Comparison of ENCODE assay signal across 1 cellular context in genomic region chr20:35478804-35479472, GRCh38.
A peak's percentile ranks its signal among the peaks of the same experiment; 100 is the strongest.
TF ChIP-seq lines count a peak whose summit lies in the region.

No MANE protein-coding gene starts in this region.

TF ChIP-seq in HepG2, 621 proteins besides CTCF, POLR2A, EP300 and RAD21 (continued from another document and continues in another):
- TF ChIP-seq ZNF556 (CRISPR knock-in tag; IDR thresholded peaks at IDR 0.05; ENCODE audit: borderline replicate concordance) (no peak), SIN3A (IDR thresholded peaks at IDR 0.05; ENCODE audit: borderline replicate concordance, low read depth, low read length) (no peak), ARNT2 (CRISPR knock-in tag; IDR thresholded peaks at IDR 0.05; ENCODE audit: low read depth) (no peak; the same call in 1 of the 2 replicates), GZF1 (CRISPR knock-in tag; IDR thresholded peaks at IDR 0.05) (no peak), ZNF703 (CRISPR knock-in tag; IDR thresholded peaks at IDR 0.05; ENCODE audit: borderline replicate concordance) (no peak), RFXANK (CRISPR knock-in tag; IDR thresholded peaks at IDR 0.05) (no peak), ZNF839 (CRISPR knock-in tag; IDR thresholded peaks at IDR 0.05; ENCODE audit: borderline replicate concordance) (0 out of 2 replicates have a peak, but pooled peaks have one; percentile 37), SP5 (CRISPR knock-in tag; IDR thresholded peaks at IDR 0.05; ENCODE audit: borderline replicate concordance, low read depth) (no peak), HOXA7 (CRISPR knock-in tag; IDR thresholded peaks at IDR 0.05) (no peak), ZNF777 (CRISPR knock-in tag; IDR thresholded peaks at IDR 0.05) (no peak), GFI1 (CRISPR knock-in tag; IDR thresholded peaks at IDR 0.05; ENCODE audit: borderline replicate concordance) (no peak), REPIN1 (CRISPR knock-in tag; IDR thresholded peaks at IDR 0.05; ENCODE audit: borderline replicate concordance, low read depth) (peak; percentile 83), THAP11 (CRISPR knock-in tag; IDR thresholded peaks at IDR 0.05) (no peak), SMARCE1 (IDR thresholded peaks at IDR 0.05; ENCODE audit: borderline replicate concordance) (no peak), ZSCAN25 (CRISPR knock-in tag; IDR thresholded peaks at IDR 0.05) (no peak), ZNF280B (CRISPR knock-in tag; IDR thresholded peaks at IDR 0.05; ENCODE audit: borderline replicate concordance) (peak; percentile 70; the same call in 1 of the 2 replicates), PHB2 (IDR thresholded peaks at IDR 0.05; ENCODE audit: partially characterized antibody) (no peak), ZSCAN12 (CRISPR knock-in tag; IDR thresholded peaks at IDR 0.05) (no peak), SRY (CRISPR knock-in tag; IDR thresholded peaks at IDR 0.05) (no peak), ZNF264 (CRISPR knock-in tag; IDR thresholded peaks at IDR 0.05) (no peak), ZFY (CRISPR knock-in tag; IDR thresholded peaks at IDR 0.05) (no peak), CENPX (CRISPR knock-in tag; IDR thresholded peaks at IDR 0.05) (no peak), KLF12 (CRISPR knock-in tag; IDR thresholded peaks at IDR 0.05; ENCODE audit: borderline replicate concordance) (no peak), ZNF484 (CRISPR knock-in tag; IDR thresholded peaks at IDR 0.05; ENCODE audit: borderline replicate concordance, low read depth) (no peak), JUNB (CRISPR knock-in tag; IDR thresholded peaks at IDR 0.05; ENCODE audit: borderline replicate concordance) (no peak), MYC (CRISPR knock-in tag; IDR thresholded peaks at IDR 0.05; ENCODE audit: borderline replicate concordance) (peak; percentile 74; the same call in 1 of the 2 replicates), SATB2 (CRISPR knock-in tag; IDR thresholded peaks at IDR 0.05) (0 out of 2 replicates have a peak, but pooled peaks have one; percentile 9), ARNT (IDR thresholded peaks at IDR 0.05) (no peak), FOXK2 (IDR thresholded peaks at IDR 0.05) (no peak), ZNF180 (CRISPR knock-in tag; IDR thresholded peaks at IDR 0.05; ENCODE audit: borderline replicate concordance, low read depth) (no peak)
- TF ChIP-seq, protein P1, sequence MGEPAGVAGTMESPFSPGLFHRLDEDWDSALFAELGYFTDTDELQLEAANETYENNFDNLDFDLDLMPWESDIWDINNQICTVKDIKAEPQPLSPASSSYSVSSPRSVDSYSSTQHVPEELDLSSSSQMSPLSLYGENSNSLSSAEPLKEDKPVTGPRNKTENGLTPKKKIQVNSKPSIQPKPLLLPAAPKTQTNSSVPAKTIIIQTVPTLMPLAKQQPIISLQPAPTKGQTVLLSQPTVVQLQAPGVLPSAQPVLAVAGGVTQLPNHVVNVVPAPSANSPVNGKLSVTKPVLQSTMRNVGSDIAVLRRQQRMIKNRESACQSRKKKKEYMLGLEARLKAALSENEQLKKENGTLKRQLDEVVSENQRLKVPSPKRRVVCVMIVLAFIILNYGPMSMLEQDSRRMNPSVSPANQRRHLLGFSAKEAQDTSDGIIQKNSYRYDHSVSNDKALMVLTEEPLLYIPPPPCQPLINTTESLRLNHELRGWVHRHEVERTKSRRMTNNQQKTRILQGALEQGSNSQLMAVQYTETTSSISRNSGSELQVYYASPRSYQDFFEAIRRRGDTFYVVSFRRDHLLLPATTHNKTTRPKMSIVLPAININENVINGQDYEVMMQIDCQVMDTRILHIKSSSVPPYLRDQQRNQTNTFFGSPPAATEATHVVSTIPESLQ (CRISPR knock-in tag; conservative IDR thresholded peaks at IDR 0.05) = no peak
- TF ChIP-seq, protein P2, sequence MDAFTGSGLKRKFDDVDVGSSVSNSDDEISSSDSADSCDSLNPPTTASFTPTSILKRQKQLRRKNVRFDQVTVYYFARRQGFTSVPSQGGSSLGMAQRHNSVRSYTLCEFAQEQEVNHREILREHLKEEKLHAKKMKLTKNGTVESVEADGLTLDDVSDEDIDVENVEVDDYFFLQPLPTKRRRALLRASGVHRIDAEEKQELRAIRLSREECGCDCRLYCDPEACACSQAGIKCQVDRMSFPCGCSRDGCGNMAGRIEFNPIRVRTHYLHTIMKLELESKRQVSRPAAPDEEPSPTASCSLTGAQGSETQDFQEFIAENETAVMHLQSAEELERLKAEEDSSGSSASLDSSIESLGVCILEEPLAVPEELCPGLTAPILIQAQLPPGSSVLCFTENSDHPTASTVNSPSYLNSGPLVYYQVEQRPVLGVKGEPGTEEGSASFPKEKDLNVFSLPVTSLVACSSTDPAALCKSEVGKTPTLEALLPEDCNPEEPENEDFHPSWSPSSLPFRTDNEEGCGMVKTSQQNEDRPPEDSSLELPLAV (CRISPR knock-in tag; conservative IDR thresholded peaks at IDR 0.05; ENCODE audit: low read depth) = no peak
- TF ChIP-seq, protein P3, sequence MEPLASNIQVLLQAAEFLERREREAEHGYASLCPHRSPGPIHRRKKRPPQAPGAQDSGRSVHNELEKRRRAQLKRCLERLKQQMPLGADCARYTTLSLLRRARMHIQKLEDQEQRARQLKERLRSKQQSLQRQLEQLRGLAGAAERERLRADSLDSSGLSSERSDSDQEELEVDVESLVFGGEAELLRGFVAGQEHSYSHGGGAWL (CRISPR knock-in tag; IDR thresholded peaks at IDR 0.05) = no peak
- TF ChIP-seq, protein P4, sequence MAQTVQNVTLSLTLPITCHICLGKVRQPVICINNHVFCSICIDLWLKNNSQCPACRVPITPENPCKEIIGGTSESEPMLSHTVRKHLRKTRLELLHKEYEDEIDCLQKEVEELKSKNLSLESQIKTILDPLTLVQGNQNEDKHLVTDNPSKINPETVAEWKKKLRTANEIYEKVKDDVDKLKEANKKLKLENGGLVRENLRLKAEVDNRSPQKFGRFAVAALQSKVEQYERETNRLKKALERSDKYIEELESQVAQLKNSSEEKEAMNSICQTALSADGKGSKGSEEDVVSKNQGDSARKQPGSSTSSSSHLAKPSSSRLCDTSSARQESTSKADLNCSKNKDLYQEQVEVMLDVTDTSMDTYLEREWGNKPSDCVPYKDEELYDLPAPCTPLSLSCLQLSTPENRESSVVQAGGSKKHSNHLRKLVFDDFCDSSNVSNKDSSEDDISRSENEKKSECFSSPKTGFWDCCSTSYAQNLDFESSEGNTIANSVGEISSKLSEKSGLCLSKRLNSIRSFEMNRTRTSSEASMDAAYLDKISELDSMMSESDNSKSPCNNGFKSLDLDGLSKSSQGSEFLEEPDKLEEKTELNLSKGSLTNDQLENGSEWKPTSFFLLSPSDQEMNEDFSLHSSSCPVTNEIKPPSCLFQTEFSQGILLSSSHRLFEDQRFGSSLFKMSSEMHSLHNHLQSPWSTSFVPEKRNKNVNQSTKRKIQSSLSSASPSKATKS (CRISPR knock-in tag; IDR thresholded peaks at IDR 0.05) = no peak
- TF ChIP-seq, protein P5, sequence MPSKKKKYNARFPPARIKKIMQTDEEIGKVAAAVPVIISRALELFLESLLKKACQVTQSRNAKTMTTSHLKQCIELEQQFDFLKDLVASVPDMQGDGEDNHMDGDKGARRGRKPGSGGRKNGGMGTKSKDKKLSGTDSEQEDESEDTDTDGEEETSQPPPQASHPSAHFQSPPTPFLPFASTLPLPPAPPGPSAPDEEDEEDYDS (CRISPR knock-in tag; IDR thresholded peaks at IDR 0.05) = no peak
- TF ChIP-seq, protein P6, sequence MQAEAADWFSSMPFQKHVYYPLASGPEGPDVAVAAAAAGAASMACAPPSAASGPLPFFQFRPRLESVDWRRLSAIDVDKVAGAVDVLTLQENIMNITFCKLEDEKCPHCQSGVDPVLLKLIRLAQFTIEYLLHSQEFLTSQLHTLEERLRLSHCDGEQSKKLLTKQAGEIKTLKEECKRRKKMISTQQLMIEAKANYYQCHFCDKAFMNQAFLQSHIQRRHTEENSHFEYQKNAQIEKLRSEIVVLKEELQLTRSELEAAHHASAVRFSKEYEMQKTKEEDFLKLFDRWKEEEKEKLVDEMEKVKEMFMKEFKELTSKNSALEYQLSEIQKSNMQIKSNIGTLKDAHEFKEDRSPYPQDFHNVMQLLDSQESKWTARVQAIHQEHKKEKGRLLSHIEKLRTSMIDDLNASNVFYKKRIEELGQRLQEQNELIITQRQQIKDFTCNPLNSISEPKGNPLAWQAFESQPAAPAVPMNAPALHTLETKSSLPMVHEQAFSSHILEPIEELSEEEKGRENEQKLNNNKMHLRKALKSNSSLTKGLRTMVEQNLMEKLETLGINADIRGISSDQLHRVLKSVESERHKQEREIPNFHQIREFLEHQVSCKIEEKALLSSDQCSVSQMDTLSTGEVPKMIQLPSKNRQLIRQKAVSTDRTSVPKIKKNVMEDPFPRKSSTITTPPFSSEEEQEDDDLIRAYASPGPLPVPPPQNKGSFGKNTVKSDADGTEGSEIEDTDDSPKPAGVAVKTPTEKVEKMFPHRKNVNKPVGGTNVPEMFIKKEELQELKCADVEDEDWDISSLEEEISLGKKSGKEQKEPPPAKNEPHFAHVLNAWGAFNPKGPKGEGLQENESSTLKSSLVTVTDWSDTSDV (CRISPR knock-in tag; IDR thresholded peaks at IDR 0.05) = 0 out of 2 replicates have a peak, but pooled peaks have one; percentile 50
- TF ChIP-seq, protein P7, sequence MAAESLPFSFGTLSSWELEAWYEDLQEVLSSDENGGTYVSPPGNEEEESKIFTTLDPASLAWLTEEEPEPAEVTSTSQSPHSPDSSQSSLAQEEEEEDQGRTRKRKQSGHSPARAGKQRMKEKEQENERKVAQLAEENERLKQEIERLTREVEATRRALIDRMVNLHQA (CRISPR knock-in tag; IDR thresholded peaks at IDR 0.05) = no peak
- TF ChIP-seq, protein P8, sequence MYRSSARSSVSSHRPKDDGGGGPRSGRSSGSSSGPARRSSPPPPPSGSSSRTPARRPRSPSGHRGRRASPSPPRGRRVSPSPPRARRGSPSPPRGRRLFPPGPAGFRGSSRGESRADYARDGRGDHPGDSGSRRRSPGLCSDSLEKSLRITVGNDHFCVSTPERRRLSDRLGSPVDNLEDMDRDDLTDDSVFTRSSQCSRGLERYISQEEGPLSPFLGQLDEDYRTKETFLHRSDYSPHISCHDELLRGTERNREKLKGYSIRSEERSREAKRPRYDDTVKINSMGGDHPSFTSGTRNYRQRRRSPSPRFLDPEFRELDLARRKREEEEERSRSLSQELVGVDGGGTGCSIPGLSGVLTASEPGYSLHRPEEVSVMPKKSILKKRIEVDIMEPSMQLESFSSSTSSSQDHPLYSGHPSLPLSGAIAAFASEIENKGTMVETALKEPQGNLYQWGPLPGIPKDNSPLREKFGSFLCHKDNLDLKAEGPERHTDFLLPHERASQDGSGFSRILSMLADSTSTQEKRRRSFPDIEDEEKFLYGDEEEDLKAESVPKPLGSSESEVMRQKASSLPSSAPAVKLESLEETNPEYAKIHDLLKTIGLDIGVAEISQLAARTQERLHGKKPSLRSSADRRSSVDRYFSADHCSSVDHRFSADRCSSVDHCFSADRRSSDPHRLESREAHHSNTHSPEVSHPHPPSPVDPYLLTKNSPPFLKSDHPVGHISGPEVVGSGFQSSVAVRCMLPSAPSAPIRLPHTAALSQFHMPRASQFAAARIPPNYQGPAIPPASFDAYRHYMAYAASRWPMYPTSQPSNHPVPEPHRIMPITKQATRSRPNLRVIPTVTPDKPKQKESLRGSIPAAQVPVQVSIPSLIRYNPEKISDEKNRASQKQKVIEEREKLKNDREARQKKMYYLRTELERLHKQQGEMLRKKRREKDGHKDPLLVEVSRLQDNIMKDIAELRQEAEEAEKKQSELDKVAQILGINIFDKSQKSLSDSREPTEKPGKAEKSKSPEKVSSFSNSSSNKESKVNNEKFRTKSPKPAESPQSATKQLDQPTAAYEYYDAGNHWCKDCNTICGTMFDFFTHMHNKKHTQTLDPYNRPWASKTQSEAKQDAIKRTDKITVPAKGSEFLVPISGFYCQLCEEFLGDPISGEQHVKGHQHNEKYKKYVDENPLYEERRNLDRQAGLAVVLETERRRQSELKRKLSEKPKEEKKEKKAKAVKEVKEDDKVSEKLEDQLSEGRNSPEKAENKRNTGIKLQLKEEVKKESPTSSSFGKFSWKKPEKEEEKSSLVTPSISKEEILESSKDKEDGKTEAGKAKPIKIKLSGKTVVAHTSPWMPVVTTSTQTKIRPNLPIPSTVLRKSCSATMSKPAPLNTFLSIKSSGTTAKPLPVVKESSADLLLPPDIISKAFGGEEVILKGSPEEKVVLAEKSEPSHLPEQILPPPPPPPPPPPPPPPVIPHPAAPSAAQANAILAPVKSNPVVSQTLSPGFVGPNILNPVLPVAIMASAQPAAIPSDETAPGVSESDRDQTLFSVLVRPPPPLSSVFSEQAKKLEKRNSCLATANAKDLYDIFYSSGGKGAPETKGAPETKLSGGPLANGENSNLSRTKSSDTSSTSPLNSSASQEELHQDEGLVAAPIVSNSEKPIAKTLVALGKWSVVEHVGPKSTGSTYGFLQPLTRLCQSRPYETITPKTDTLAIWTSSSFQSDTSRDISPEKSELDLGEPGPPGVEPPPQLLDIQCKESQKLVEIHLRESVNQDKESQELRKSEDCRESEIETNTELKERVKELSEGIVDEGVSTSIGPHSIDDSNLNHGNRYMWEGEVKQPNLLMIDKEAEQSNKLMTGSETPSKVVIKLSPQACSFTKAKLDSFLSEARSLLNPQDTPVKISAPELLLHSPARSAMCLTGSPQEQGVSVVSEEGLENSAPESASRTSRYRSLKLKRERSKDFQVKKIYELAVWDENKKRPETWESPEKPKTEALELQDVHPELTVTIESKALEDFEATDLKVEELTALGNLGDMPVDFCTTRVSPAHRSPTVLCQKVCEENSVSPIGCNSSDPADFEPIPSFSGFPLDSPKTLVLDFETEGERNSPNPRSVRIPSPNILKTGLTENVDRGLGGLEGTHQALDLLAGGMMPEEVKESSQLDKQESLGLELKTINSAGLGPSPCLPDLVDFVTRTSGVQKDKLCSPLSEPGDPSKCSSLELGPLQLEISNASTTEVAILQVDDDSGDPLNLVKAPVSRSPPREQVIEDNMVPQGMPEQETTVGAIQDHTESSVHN (CRISPR knock-in tag; IDR thresholded peaks at IDR 0.05) = no peak
